ENCODE assay signal across 9 cellular contexts in the genomic region with DNA sequence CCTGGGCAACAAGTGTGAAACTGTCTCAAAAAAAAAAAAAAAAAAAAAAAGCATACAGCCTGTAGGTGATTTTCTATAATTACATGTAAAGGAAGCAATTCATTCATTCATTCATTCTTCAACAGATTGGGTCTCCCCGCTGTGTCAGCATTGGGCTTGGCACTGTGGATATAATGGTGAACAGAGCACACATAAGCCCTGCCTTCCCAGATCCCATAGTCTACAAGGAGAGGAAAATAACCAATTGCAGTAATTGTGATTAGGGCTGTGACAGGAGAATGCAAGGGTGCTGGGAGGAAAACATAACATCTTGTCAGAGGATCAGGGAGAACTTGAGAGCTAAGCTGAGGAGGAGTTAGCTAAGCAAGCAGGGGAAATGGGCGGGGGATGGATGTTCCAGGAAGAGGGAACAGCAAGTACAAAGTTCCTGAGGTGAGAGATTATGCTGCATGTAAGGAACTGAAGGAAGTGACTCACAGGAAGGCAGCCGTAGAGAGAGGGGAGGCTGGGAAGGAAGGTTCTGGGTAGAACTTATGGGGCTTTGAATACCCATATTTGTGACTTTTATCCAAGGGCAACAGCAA. TPM values are rescaled to one million over a fixed set of nuclear protein-coding genes. Genes with fewer than 3 reads are reported as not detected.
DNase-seq lines count a peak whose midpoint lies in the region; ATAC-seq and TF ChIP-seq lines count a peak whose summit lies in the region.
"Had no signal": no experiment of that assay in that cellular context is flagged by ENCODE, and none has a peak within 500 bp of the region (broad histone marks: within the 10 kb centered on the region; RNA-seq: fewer than 3 reads in every experiment).

No MANE protein-coding gene starts in this region.

- peak; percentile 76 for TF ChIP-seq EP300 in stomach (IDR thresholded peaks at IDR 0.05)

- H3K36me3 ChIP-seq in WERI-Rb-1 (no peaks in the 10 kb centered on the region), heart right ventricle (no peaks in the 10 kb centered on the region), stomach (no peaks in the 10 kb centered on the region)
- H3K36me3 ChIP-seq: HAP-1 had no signal

- H3K4me3 ChIP-seq in WERI-Rb-1 (ENCODE audit: low read depth, low read length), result no peak overlapping the region
- H3K4me3 ChIP-seq in heart right ventricle, result no peak overlapping the region
- no peak overlapping the region for H3K4me3 ChIP-seq in stomach
- H3K4me3 ChIP-seq: HAP-1 had no signal

- H3K27me3 ChIP-seq in WERI-Rb-1 (ENCODE audit: insufficient read depth, low read depth, severe bottlenecking), result no peaks in the 10 kb centered on the region
- H3K27me3 ChIP-seq in heart right ventricle, result no peaks in the 10 kb centered on the region
- no peaks in the 10 kb centered on the region for H3K27me3 ChIP-seq in stomach

- no peak for TF ChIP-seq POLR2A in stomach (IDR thresholded peaks at IDR 0.05)

- 64 to 66% methylated on average over 3 of the region's 3 CpGs for WGBS in heart right ventricle, 2 donors
- WGBS in stomach, 5 donors, result 38 to 58% (median 48%) methylated on average over 2 to 3 of the region's 3 CpGs

- H3K4me1 ChIP-seq in heart right ventricle (peaks cover 0 to 45% (median 31%) of the 10 kb centered on the region in 9 donors), stomach (peaks cover 19 to 65% (median 36%) of the 10 kb centered on the region in 4 donors)
- H3K4me1 ChIP-seq: HAP-1 had no signal

- DNase-seq in KBM-7 (peak; percentile 66), WERI-Rb-1 (peak; percentile 59), heart right ventricle (peak; percentile 34 to 73), stomach (peak; percentile 80), GOT3 (lab: John Stamatoyannopoulos, UW) (no peak)
- DNase-seq: immature natural killer cell had no signal

- in situ Hi-C loops in KBM-7 (cut with MboI; ENCODE audit: low pct_unique_long_range_greater_than_20kb, low sequenced_read_pairs), result no loop called here

- no peaks in the 10 kb centered on the region for H3K9me3 ChIP-seq in WERI-Rb-1 (ENCODE audit: severe bottlenecking)
- H3K9me3 ChIP-seq in heart right ventricle, result no peaks in the 10 kb centered on the region
- H3K9me3 ChIP-seq in stomach, result no peaks in the 10 kb centered on the region
- H3K9me3 ChIP-seq: HAP-1 had no signal

- no peak for TF ChIP-seq CTCF in WERI-Rb-1 (IDR thresholded peaks at IDR 0.05; ENCODE audit: low read depth, low read length)
- TF ChIP-seq CTCF in heart right ventricle (IDR thresholded peaks at IDR 0.05), result no peak
- no peak for TF ChIP-seq CTCF in stomach (IDR thresholded peaks at IDR 0.05)

- ATAC-seq in heart right ventricle (peak; percentile 58 to 97 (median 92)), GM21576 (IDR thresholded peaks at IDR 0.05; ENCODE audit: unreplicated experiment) (no peak), GM19455 (IDR thresholded peaks at IDR 0.05; ENCODE audit: unreplicated experiment) (no peak)

- intact Hi-C loops in heart right ventricle (cut with DNase I), result loop anchor here in 3 of 10 donors (2.0 to 5.0 kb wide), 2 partner anchors 18 to 44 kb away; no protein-coding TSS in a partner anchor
- intact Hi-C loops in stomach (cut with DNase I; ENCODE audit: low total_unique reads), result no loop called here

- H3K27ac ChIP-seq in WERI-Rb-1 (no peak overlapping the region), heart right ventricle (peak overlapping the region; percentile 55 to 87 (median 71)), stomach (peak overlapping the region; percentile 72 to 79 (median 76))

RNA-seq across cellular contexts. Expression of a gene that starts 24.0 kb away (rescaled TPM):
- total RNA-seq in heart right ventricle, result 10 to 100 TPM; 27.3 to 67.4 (median 41.1) TPM
- polyA plus RNA-seq in heart right ventricle, result 10 to 100 TPM; 27.7 to 31.9 TPM
- 100 to 1,000 TPM in 2 of 5 donors, 10 to 100 TPM in 3; 37.3 to 174 (median 95.3) TPM for total RNA-seq in stomach
- polyA plus RNA-seq in stomach, result 10 to 100 TPM; 27.9 to 35.9 (median 28.4) TPM

Comparison
In these comparisons a context has a peak if more than half of its experiments do, and no peak if none do; other contexts are left out.
1. ATAC-seq: peak in heart right ventricle (8 of 8); none in GM21576 (single experiment) and GM19455 (single experiment).